Comparison of ENCODE assay signal across 8 cellular contexts in genomic region chr13:30796132-30796832, GRCh38.
DNase-seq lines count a peak whose midpoint lies in the region; ATAC-seq and TF ChIP-seq lines count a peak whose summit lies in the region.

No MANE protein-coding gene starts in this region.

- no peaks in the 10 kb centered on the region for H3K36me3 Mint-ChIP-seq in activated T-cell treated with anti-CD3 and anti-CD28 coated beads, Interleukin-2, amount 50 U/mL, for 4 hours (ENCODE audit: insufficient read depth)
- no peaks in the 10 kb centered on the region for H3K36me3 Mint-ChIP-seq in stimulated activated naive CD8-positive, alpha-beta T cell treated with anti-CD3 and anti-CD28 coated beads, Interleukin-15, Interleukin-2, amounts not matched to agents 100 ng/mL and 50 ng/mL, for 24 hours (ENCODE audit: low read depth)

- H3K4me1 Mint-ChIP-seq in activated T-cell treated with anti-CD3 and anti-CD28 coated beads, Interleukin-2, amount 50 U/mL, for 4 hours (ENCODE audit: low read depth), result peaks cover 28% of the 10 kb centered on the region
- H3K4me1 Mint-ChIP-seq in stimulated activated naive CD8-positive, alpha-beta T cell treated with anti-CD3 and anti-CD28 coated beads, Interleukin-15, Interleukin-2, amounts not matched to agents 100 ng/mL and 50 ng/mL, for 24 hours (ENCODE audit: low read depth), result peaks cover 34% of the 10 kb centered on the region

- H3K4me3 Mint-ChIP-seq in activated T-cell treated with anti-CD3 and anti-CD28 coated beads, Interleukin-2, amount 50 U/mL, for 4 hours, result peak overlapping the region; percentile 53
- H3K4me3 Mint-ChIP-seq in stimulated activated naive CD8-positive, alpha-beta T cell treated with anti-CD3 and anti-CD28 coated beads, Interleukin-15, Interleukin-2, amounts not matched to agents 100 ng/mL and 50 ng/mL, for 24 hours, result peak overlapping the region; percentile 55

- H3K4me3 ChIP-seq in esophagus muscularis mucosa, result peak overlapping the region; percentile 21 to 37 (median 24)

- no peaks in the 10 kb centered on the region for H3K9me3 ChIP-seq in esophagus muscularis mucosa

- in situ Hi-C loops in SK-MEL-5 (cut with HindIII; ENCODE audit: low pct_unique_long_range_greater_than_20kb, low sequenced_read_pairs), result no loop called here

- ATAC-seq in activated T-cell treated with anti-CD3 and anti-CD28 coated beads, Interleukin-2, amount 50 U/mL, for 4 hours, result no peak
- no peak for ATAC-seq in GM21825 (IDR thresholded peaks at IDR 0.05; ENCODE audit: unreplicated experiment)
- no peak for ATAC-seq in GM18502 (IDR thresholded peaks at IDR 0.05; ENCODE audit: poor library complexity, unreplicated experiment)
- no peak for ATAC-seq in HG03469 (IDR thresholded peaks at IDR 0.05; ENCODE audit: unreplicated experiment)

- peaks cover 0 to 36% (median 33%) of the 10 kb centered on the region in 4 donors for H3K4me1 ChIP-seq in esophagus muscularis mucosa

- no peak for DNase-seq in activated T-cell treated with anti-CD3 and anti-CD28 coated beads, Interleukin-2, amount 50 U/mL, for 4 hours
- DNase-seq in activated T-cell treated with anti-CD3 and anti-CD28 coated beads, Interleukin-2, amount 50 U/mL, for 48 hours, result no peak
- DNase-seq in SK-MEL-5 (ENCODE audit: low read depth, low spot score) (peak; percentile 66), esophagus muscularis mucosa (ENCODE audit: extremely low spot score) (no peak)

- peak overlapping the region; percentile 83 for H3K27ac Mint-ChIP-seq in stimulated activated naive CD8-positive, alpha-beta T cell treated with anti-CD3 and anti-CD28 coated beads, Interleukin-15, Interleukin-2, amounts not matched to agents 100 ng/mL and 50 ng/mL, for 24 hours

- no peaks in the 10 kb centered on the region for H3K27me3 Mint-ChIP-seq in activated T-cell treated with anti-CD3 and anti-CD28 coated beads, Interleukin-2, amount 50 U/mL, for 4 hours (ENCODE audit: low read depth)
- no peaks in the 10 kb centered on the region for H3K27me3 Mint-ChIP-seq in stimulated activated naive CD8-positive, alpha-beta T cell treated with anti-CD3 and anti-CD28 coated beads, Interleukin-15, Interleukin-2, amounts not matched to agents 100 ng/mL and 50 ng/mL, for 24 hours

- TF ChIP-seq CTCF in esophagus muscularis mucosa (IDR thresholded peaks at IDR 0.05), result no peak

- no peaks in the 10 kb centered on the region for H3K9me3 Mint-ChIP-seq in activated T-cell treated with anti-CD3 and anti-CD28 coated beads, Interleukin-2, amount 50 U/mL, for 4 hours
- H3K9me3 Mint-ChIP-seq in stimulated activated naive CD8-positive, alpha-beta T cell treated with anti-CD3 and anti-CD28 coated beads, Interleukin-15, Interleukin-2, amounts not matched to agents 100 ng/mL and 50 ng/mL, for 24 hours, result no peaks in the 10 kb centered on the region

- 56% methylated on average over 6 of the region's 6 CpGs for WGBS in esophagus muscularis mucosa

- TF ChIP-seq EP300 in esophagus muscularis mucosa (IDR thresholded peaks at IDR 0.05), result no peak

- intact Hi-C loops in esophagus muscularis mucosa (cut with DNase I), result loop anchor here (5.0 kb wide), 1 partner anchor 224 kb away; no protein-coding TSS in a partner anchor

- no peaks in the 10 kb centered on the region for H3K36me3 ChIP-seq in esophagus muscularis mucosa

- no peak for TF ChIP-seq POLR2A in esophagus muscularis mucosa (IDR thresholded peaks at IDR 0.05; ENCODE audit: low read depth)

- H3K27me3 ChIP-seq in esophagus muscularis mucosa, result no peaks in the 10 kb centered on the region

- H3K27ac ChIP-seq in esophagus muscularis mucosa (replicated peaks in 1 of 4), result peak overlapping the region in 1 of 4 donors; percentile 16
